In the genomic region with DNA sequence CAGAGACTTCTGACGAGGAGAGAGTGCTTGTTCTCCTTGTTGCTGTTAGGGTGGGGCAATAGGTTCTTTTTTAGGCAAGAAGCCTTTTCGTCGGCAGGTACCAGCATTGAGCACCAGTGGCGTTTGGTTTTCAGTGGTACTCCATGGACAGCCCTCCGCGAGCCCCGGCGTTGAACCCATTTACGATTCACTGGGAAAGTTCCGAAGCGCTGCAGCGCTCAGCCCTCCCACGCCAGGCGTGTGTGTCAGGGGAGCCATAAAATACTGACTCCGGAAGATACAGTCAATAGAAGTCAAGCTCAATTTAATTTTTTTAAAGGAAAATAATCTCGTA, we compare ENCODE assay signal across 8 cellular contexts. TPM values are rescaled to one million over a fixed set of nuclear protein-coding genes. Genes with fewer than 3 reads are reported as not detected.
DNase-seq lines count a peak whose midpoint lies in the region; ATAC-seq, FAIRE-seq and TF ChIP-seq lines count a peak whose summit lies in the region.

No MANE protein-coding gene starts in this region.

- no peaks in the 10 kb centered on the region for H3K9me3 Mint-ChIP-seq in neural progenitor cell

- dilution Hi-C loops in endothelial cell of umbilical vein (cut with MboI; ENCODE audit: extremely low pct_ligation_motif_present, low sequenced_read_pairs): no loop called here

- FAIRE-seq in endothelial cell of umbilical vein (lab: Jason Lieb, UNC): no peak

- peaks cover 21% of the 10 kb centered on the region for H3F3A ChIP-seq in neural progenitor cell (ENCODE audit: low read depth)

- intact Hi-C loops in endothelial cell of umbilical vein (cut with micrococcal nuclease) (loop anchor here (2.0 kb wide), 1 partner anchor 139 kb away; no protein-coding TSS in a partner anchor), vagina (cut with DNase I) (no loop called here)

- H3K4me2 ChIP-seq in endothelial cell of umbilical vein (ENCODE audit: insufficient read depth, low read length): peak overlapping the region; percentile 100
- peak overlapping the region; percentile 96 for H3K4me2 ChIP-seq in neural progenitor cell

- H3K27me3 ChIP-seq in endothelial cell of umbilical vein (ENCODE audit: control insufficient read depth in 2 of 2, insufficient read depth in 2 of 2, low read length in 2 of 2) (peaks cover 0 to 3% of the 10 kb centered on the region in 2 experiments), neural progenitor cell (peaks cover 19% of the 10 kb centered on the region), vagina (no peaks in the 10 kb centered on the region)

- H3K9ac ChIP-seq in endothelial cell of umbilical vein (replicated peaks; ENCODE audit: extremely low read depth, insufficient read depth, low read length) (peak overlapping the region; percentile 68), neural progenitor cell (no peak overlapping the region)

- H3K4me1 ChIP-seq in endothelial cell of umbilical vein (ENCODE audit: control insufficient read depth, extremely low read depth, insufficient read depth, low read length) (peaks cover 23% of the 10 kb centered on the region), neural progenitor cell (peaks cover 25% of the 10 kb centered on the region), vagina (peaks cover 41% of the 10 kb centered on the region)

- TF ChIP-seq POLR2A in endothelial cell of umbilical vein (IDR thresholded peaks at IDR 0.05; ENCODE audit: low read depth, low read length) (no peak), vagina (IDR thresholded peaks at IDR 0.05) (no peak)

- H3K27me3 Mint-ChIP-seq in neural progenitor cell (ENCODE audit: insufficient read depth, low read depth): peaks cover 4% of the 10 kb centered on the region

- H4K20me1 ChIP-seq in endothelial cell of umbilical vein (replicated peaks; ENCODE audit: control insufficient read depth, extremely low read depth, insufficient read depth, low read length) (peaks cover 19% of the 10 kb centered on the region), neural progenitor cell (ENCODE audit: low read depth) (peaks cover 36% of the 10 kb centered on the region)

- CTCF ChIA-PET in endothelial cell of umbilical vein (lab: Charles Lee): interaction anchor here (0.6 to 1.4 kb wide), 7 partner anchors 11 to 141 kb away, joined by 3 to 13 read pairs (median 3); no protein-coding TSS in a partner anchor

- H3K9me3 ChIP-seq in endothelial cell of umbilical vein (replicated peaks; ENCODE audit: control insufficient read depth, insufficient read depth, low read length) (no peaks in the 10 kb centered on the region), neural progenitor cell (ENCODE audit: low read depth) (no peaks in the 10 kb centered on the region), vagina (no peaks in the 10 kb centered on the region)

- H3K79me2 ChIP-seq in endothelial cell of umbilical vein (ENCODE audit: control insufficient read depth, insufficient read depth, low read length): peaks cover 43% of the 10 kb centered on the region
- H3K79me2 ChIP-seq in neural progenitor cell (ENCODE audit: low read depth): peaks cover 42% of the 10 kb centered on the region

- H3K27ac ChIP-seq in endothelial cell of umbilical vein (ENCODE audit: insufficient read depth, low read depth, low read length) (peak overlapping the region; percentile 61), neural progenitor cell (no peak overlapping the region), vagina (peak overlapping the region; percentile 86)

- H3K4me1 Mint-ChIP-seq in neural progenitor cell: peaks cover 4% of the 10 kb centered on the region

- no peaks in the 10 kb centered on the region for H3K9me1 ChIP-seq in endothelial cell of umbilical vein (replicated peaks; ENCODE audit: control insufficient read depth, extremely low read depth, insufficient read depth, low read length)

- H3K36me3 ChIP-seq in endothelial cell of umbilical vein (ENCODE audit: control insufficient read depth in 2 of 2, extremely low read depth in 1 of 2, insufficient read depth in 2 of 2, low read length in 2 of 2) (no peaks in the 10 kb centered on the region), neural progenitor cell (no peaks in the 10 kb centered on the region), vagina (no peaks in the 10 kb centered on the region)

- no peak for ATAC-seq in HG03139 (IDR thresholded peaks at IDR 0.05; ENCODE audit: unreplicated experiment)

- peak overlapping the region; percentile 100 for H2AFZ ChIP-seq in endothelial cell of umbilical vein (ENCODE audit: low read depth, low read length)
- peak overlapping the region; percentile 97 for H2AFZ ChIP-seq in neural progenitor cell (replicated peaks)

- POLR2A ChIA-PET in endothelial cell of umbilical vein (lab: Charles Lee): interaction anchor here (0.5 kb wide), 1 partner anchor 12 kb away, joined by 3 read pairs; no protein-coding TSS in a partner anchor

- H3K4me3 ChIP-seq in WI38 (ENCODE audit: low read depth, low read length) (peak overlapping the region; percentile 72), endothelial cell of umbilical vein (replicated peaks in 1 of 3; ENCODE audit: insufficient read depth in 1 of 3, low read depth in 1 of 3, low read length in 3 of 3) (peak overlapping the region; percentile 49 to 91 (median 89)), neural progenitor cell (peak overlapping the region; percentile 80), vagina (peak overlapping the region; percentile 100)

- no TSS peak for BruUV-seq in endothelial cell of umbilical vein (replicated peaks; lab: Mats Ljungman, UMichigan)

- H3K36me3 Mint-ChIP-seq in neural progenitor cell: peaks cover 4% of the 10 kb centered on the region

- H3K27ac Mint-ChIP-seq in neural progenitor cell: no peak overlapping the region

- TF ChIP-seq CTCF in WI38 (IDR thresholded peaks at IDR 0.05; ENCODE audit: low read depth, low read length): no peak
- no peak for TF ChIP-seq CTCF in endothelial cell of umbilical vein (IDR thresholded peaks at IDR 0.05; ENCODE audit: extremely low read depth in 1 of 2, insufficient read depth in 1 of 2, low read depth in 1 of 2, low read length in 2 of 2)
- TF ChIP-seq CTCF in neural progenitor cell (IDR thresholded peaks at IDR 0.05): no peak
- TF ChIP-seq CTCF in vagina (IDR thresholded peaks at IDR 0.05): no peak

- no peak overlapping the region for H3K4me3 Mint-ChIP-seq in neural progenitor cell

- DNase-seq in NCI-H1092 (lab: John Stamatoyannopoulos, UW): peak; percentile 23
- no peak for DNase-seq in NCI-H1092 treated with DMSO at 0.1 percent for 48 hours (lab: John Stamatoyannopoulos, UW)
- no peak for DNase-seq in endothelial cell of umbilical vein (ENCODE audit: low read depth, low spot score)
- DNase-seq in neural progenitor cell (ENCODE audit: low spot score): no peak
- no peak for DNase-seq in vagina (ENCODE audit: extremely low spot score in 2 of 2)
- DNase-seq in pons (ENCODE audit: low spot score): no peak

TF ChIP-seq in endothelial cell of umbilical vein, 7 proteins besides CTCF, POLR2A, EP300 and RAD21:
- no peak for TF ChIP-seq MYC (IDR thresholded peaks at IDR 0.05; ENCODE audit: low read depth, low read length)
- no peak for TF ChIP-seq JUN (IDR thresholded peaks at IDR 0.05; ENCODE audit: borderline replicate concordance, insufficient read depth, insufficient read length, low read depth)
- no peak for TF ChIP-seq FOS (IDR thresholded peaks at IDR 0.05; ENCODE audit: borderline replicate concordance, insufficient read depth, low read length)
- no peak for TF ChIP-seq EZH2 (IDR thresholded peaks at IDR 0.05; ENCODE audit: borderline replicate concordance, low read depth, low read length, severe bottlenecking)
- TF ChIP-seq GATA2 (IDR thresholded peaks at IDR 0.05; ENCODE audit: insufficient read depth, insufficient read length, low read depth, low read length): no peak
- no peak for TF ChIP-seq MAX (IDR thresholded peaks at IDR 0.05; ENCODE audit: insufficient read depth, insufficient read length)
- TF ChIP-seq POLR2AphosphoS5 (IDR thresholded peaks at IDR 0.05; ENCODE audit: insufficient read depth, low read depth, low read length): no peak

RNA-seq across cellular contexts. Expression of gene ROCK1, which starts 0.5 kb away (rescaled TPM):
- total RNA-seq in endothelial cell of umbilical vein: 53.0 and 53.7 TPM in 2 replicates
- polyA plus RNA-seq in endothelial cell of umbilical vein: 5.3 and 5.9 TPM in 2 replicates
- polyA plus RNA-seq in endothelial cell of umbilical vein (2011; cell fraction: cytosol; rRNA removed): 6.9 and 7.3 TPM in 2 replicates
- polyA plus RNA-seq in endothelial cell of umbilical vein (2011; cell fraction: nucleus; rRNA removed): 41.0 and 62.7 TPM in 2 replicates
- 25.3 and 39.2 TPM in 2 replicates for polyA plus RNA-seq in endothelial cell of umbilical vein (2012)
- polyA minus RNA-seq in endothelial cell of umbilical vein: 21.4 and 47.3 TPM in 2 replicates
- 16.0 TPM for polyA minus RNA-seq in endothelial cell of umbilical vein (2011; cell fraction: cytosol; rRNA and poly(A)+ RNA removed)
- polyA minus RNA-seq in endothelial cell of umbilical vein (2011; cell fraction: nucleus; rRNA and poly(A)+ RNA removed): 96.4 and 142 TPM in 2 replicates
- total RNA-seq in neural progenitor cell (ENCODE audit: low replicate concordance): 37.7 and 66.2 TPM in 2 replicates
- total RNA-seq in vagina: 39.0 TPM
